ENCODE assay signal across 14 cellular contexts in the genomic region with DNA sequence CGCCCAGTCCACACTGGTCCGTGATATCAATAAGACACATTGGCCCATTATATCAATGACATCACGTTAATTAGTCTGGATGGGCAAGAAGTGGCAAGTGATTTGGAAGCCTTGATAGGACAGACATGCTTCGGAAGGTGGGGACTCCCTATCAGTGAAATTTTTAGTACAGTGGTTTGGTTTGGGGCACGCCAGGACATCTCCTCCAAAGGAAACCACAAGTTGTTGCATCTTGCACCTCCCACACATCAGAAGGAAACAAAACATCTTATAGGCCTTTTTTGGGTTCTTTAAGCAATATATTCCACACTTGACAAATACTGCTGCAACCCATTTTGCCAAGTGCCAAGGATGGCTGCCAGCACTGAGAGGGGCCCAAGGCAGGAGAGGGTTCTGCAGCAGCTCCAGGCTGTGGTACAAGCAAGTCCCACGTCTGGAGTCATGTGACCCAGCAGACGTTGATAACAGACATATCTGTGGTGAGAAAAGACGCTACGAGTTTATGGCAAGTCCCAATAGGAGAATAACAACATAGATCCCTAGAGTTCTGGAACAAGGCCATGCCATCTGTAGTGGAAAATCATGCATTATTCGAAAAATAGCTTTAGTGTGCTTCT.
A peak's percentile ranks its signal among the peaks of the same experiment; 100 is the strongest.
DNase-seq lines count a peak whose midpoint lies in the region; ATAC-seq, FAIRE-seq and TF ChIP-seq lines count a peak whose summit lies in the region.
"Had no signal": no experiment of that assay in that cellular context is flagged by ENCODE, and none has a peak within 500 bp of the region (broad histone marks: within the 10 kb centered on the region; RNA-seq: fewer than 3 reads in every experiment).

No MANE protein-coding gene starts in this region.

- POLR2A ChIA-PET in activated CD8-positive, alpha-beta T cell treated with anti-CD3 and anti-CD28 coated beads, Interleukin-2, amount 10 ng/mL, durations not matched to agents 7 days and 5 days (lab: Charles Lee) = no interaction called here

- H3K4me2 ChIP-seq in DND-41 (ENCODE audit: insufficient read depth, low read length) = no peak overlapping the region
- H3K4me2 ChIP-seq in keratinocyte (ENCODE audit: control insufficient read depth, extremely low read depth, insufficient read depth, low read depth, low read length) = peak overlapping the region; percentile 73
- H3K4me2 ChIP-seq: KMS-11 had no signal

- H3K4me3 ChIP-seq in DND-41 (ENCODE audit: low read depth in 1 of 2, low read length in 2 of 2) (no peak overlapping the region), keratinocyte (ENCODE audit: control insufficient read depth in 2 of 3, extremely low read depth in 1 of 3, insufficient read depth in 2 of 3, low read depth in 1 of 3, low read length in 3 of 3) (no peak overlapping the region), coronary artery (no peak overlapping the region), aorta (ENCODE audit: low read length in 2 of 2) (no peak overlapping the region)
- H3K4me3 ChIP-seq: heart right ventricle, skin epidermis, thyroid gland had no signal

- no peaks in the 10 kb centered on the region for H3K36me3 ChIP-seq in DND-41 (ENCODE audit: insufficient read depth, low read length)
- no peaks in the 10 kb centered on the region for H3K36me3 ChIP-seq in keratinocyte (ENCODE audit: control insufficient read depth in 2 of 2, extremely low read depth in 1 of 2, insufficient read depth in 2 of 2, low read length in 2 of 2)
- H3K36me3 ChIP-seq in aorta (ENCODE audit: control insufficient read depth in 1 of 2, insufficient read depth in 2 of 2, low read length in 1 of 2) = no peaks in the 10 kb centered on the region
- H3K36me3 ChIP-seq: heart right ventricle, thyroid gland had no signal

- no peak overlapping the region for H2AFZ ChIP-seq in DND-41 (ENCODE audit: low read depth, low read length)
- no peak overlapping the region for H2AFZ ChIP-seq in keratinocyte (ENCODE audit: control insufficient read depth, low read length)

- peaks cover 16% of the 10 kb centered on the region for H3K27me3 Mint-ChIP-seq in activated CD8-positive, alpha-beta T cell treated with anti-CD3 and anti-CD28 coated beads, Interleukin-2, amount 10 ng/mL, durations not matched to agents 7 days and 5 days (ENCODE audit: low read depth)

- H3K9me1 ChIP-seq in keratinocyte (ENCODE audit: control insufficient read depth, extremely low read depth, insufficient read depth, low read length) = no peaks in the 10 kb centered on the region

- dilution Hi-C loops in keratinocyte (cut with MboI; ENCODE audit: extremely low pct_ligation_motif_present, low sequenced_read_pairs) = no loop called here

- peaks cover 25% of the 10 kb centered on the region for H3K4me1 Mint-ChIP-seq in activated CD8-positive, alpha-beta T cell treated with anti-CD3 and anti-CD28 coated beads, Interleukin-2, amount 10 ng/mL, durations not matched to agents 7 days and 5 days (ENCODE audit: low read depth)

- no peaks in the 10 kb centered on the region for H3K79me2 ChIP-seq in DND-41 (ENCODE audit: insufficient read depth, low read length)
- H3K79me2 ChIP-seq in keratinocyte (ENCODE audit: control insufficient read depth, insufficient read depth, low read length) = no peaks in the 10 kb centered on the region

- ATAC-seq in DND-41 (ENCODE audit: insufficient read depth, low read depth) = peak; percentile 79
- ATAC-seq in activated CD8-positive, alpha-beta T cell treated with anti-CD3 and anti-CD28 coated beads, Interleukin-2, amount 10 ng/mL, durations not matched to agents 7 days and 5 days = peak; percentile 57
- no peak for ATAC-seq in aorta (ENCODE audit: low FRiP score)
- ATAC-seq: heart right ventricle, left lobe of liver had no signal

- no peak for TF ChIP-seq CTCF in DND-41 (IDR thresholded peaks at IDR 0.05; ENCODE audit: borderline replicate concordance, extremely low read depth, low read length, poor library complexity, severe bottlenecking)
- TF ChIP-seq CTCF in keratinocyte (optimal IDR thresholded peaks at IDR 0.05 in 1 of 3, IDR thresholded peaks at IDR 0.05 in 1 of 3, conservative IDR thresholded peaks at IDR 0.05 in 1 of 3; ENCODE audit: extremely low read depth in 1 of 3, insufficient read depth in 2 of 3, low read length in 3 of 3) = no peak
- TF ChIP-seq CTCF in coronary artery (IDR thresholded peaks at IDR 0.05) = no peak

- intact Hi-C loops in aorta (cut with DNase I) = no loop called here

- H3K27ac ChIP-seq in DND-41 (ENCODE audit: low read length) (peak overlapping the region; percentile 21; the same call in 1 of the 2 replicates), keratinocyte (ENCODE audit: control insufficient read depth, insufficient read depth, low read length) (no peak overlapping the region), coronary artery (no peak overlapping the region), aorta (ENCODE audit: low read depth in 1 of 2, low read length in 2 of 2) (no peak overlapping the region)
- H3K27ac ChIP-seq: heart right ventricle, KMS-11, skin epidermis, thyroid gland had no signal

- no peaks in the 10 kb centered on the region for H3K27me3 ChIP-seq in DND-41 (ENCODE audit: insufficient read depth, low read length, poor library complexity)
- H3K27me3 ChIP-seq in keratinocyte (ENCODE audit: control insufficient read depth, extremely low read depth, insufficient read depth, low read length) = peaks cover 11% of the 10 kb centered on the region
- no peaks in the 10 kb centered on the region for H3K27me3 ChIP-seq in aorta (ENCODE audit: control insufficient read depth in 1 of 2, insufficient read depth in 2 of 2, low read length in 1 of 2)
- H3K27me3 ChIP-seq: thyroid gland had no signal

- peak; percentile 40 for DNase-seq in DND-41
- DNase-seq in Kasumi-1 (lab: John Stamatoyannopoulos, UW) = peak; percentile 46 to 70
- DNase-seq in activated CD8-positive, alpha-beta T cell treated with anti-CD3 and anti-CD28 coated beads, Interleukin-2, amount 10 ng/mL, durations not matched to agents 7 days and 5 days = peak; percentile 44
- no peak for DNase-seq in keratinocyte (ENCODE audit: low read depth, low spot score)
- DNase-seq in NCI-H2029 treated with DMSO at 0.1 percent for 48 hours (lab: John Stamatoyannopoulos, UW) = no peak
- no peak for DNase-seq in coronary artery (ENCODE audit: low spot score)
- DNase-seq in aorta = no peak
- DNase-seq: COR-L47, heart right ventricle, thyroid gland had no signal

- H3K4me3 Mint-ChIP-seq in activated CD8-positive, alpha-beta T cell treated with anti-CD3 and anti-CD28 coated beads, Interleukin-2, amount 10 ng/mL, durations not matched to agents 7 days and 5 days = peak overlapping the region; percentile 49
- H3K4me3 Mint-ChIP-seq: neural crest cell had no signal

- peak overlapping the region; percentile 26 for H3K27ac Mint-ChIP-seq in activated CD8-positive, alpha-beta T cell treated with anti-CD3 and anti-CD28 coated beads, Interleukin-2, amount 10 ng/mL, durations not matched to agents 7 days and 5 days

- no peak overlapping the region for H3K9ac ChIP-seq in DND-41 (ENCODE audit: low read depth, low read length)
- no peak overlapping the region for H3K9ac ChIP-seq in keratinocyte (ENCODE audit: control insufficient read depth, extremely low read depth, insufficient read depth, low read length)
- H3K9ac ChIP-seq: KMS-11 had no signal

- peaks cover 14% of the 10 kb centered on the region for H3K4me1 ChIP-seq in DND-41 (ENCODE audit: insufficient read depth, low read length)
- H3K4me1 ChIP-seq in keratinocyte (ENCODE audit: control insufficient read depth, extremely low read depth, insufficient read depth, low read length) = peaks cover 17% of the 10 kb centered on the region
- H3K4me1 ChIP-seq in aorta (ENCODE audit: control insufficient read depth in 1 of 2, insufficient read depth in 2 of 2, low read length in 2 of 2) = no peaks in the 10 kb centered on the region
- H3K4me1 ChIP-seq: heart right ventricle, thyroid gland had no signal

- H3K9me3 Mint-ChIP-seq in activated CD8-positive, alpha-beta T cell treated with anti-CD3 and anti-CD28 coated beads, Interleukin-2, amount 10 ng/mL, durations not matched to agents 7 days and 5 days (ENCODE audit: insufficient read depth) = no peaks in the 10 kb centered on the region

- peaks cover 6% of the 10 kb centered on the region for H3K36me3 Mint-ChIP-seq in activated CD8-positive, alpha-beta T cell treated with anti-CD3 and anti-CD28 coated beads, Interleukin-2, amount 10 ng/mL, durations not matched to agents 7 days and 5 days (ENCODE audit: low read depth)

- CTCF ChIA-PET in activated CD8-positive, alpha-beta T cell treated with anti-CD3 and anti-CD28 coated beads, Interleukin-2, amount 10 ng/mL, durations not matched to agents 7 days and 5 days (lab: Charles Lee) = interaction anchor here (1.0 to 1.4 kb wide), 3 partner anchors 19 to 185 kb away, joined by 3 to 5 read pairs (median 3); no protein-coding TSS in a partner anchor

- peak; percentile 49 for FAIRE-seq in keratinocyte (lab: Jason Lieb, UNC)

- H3K9me3 ChIP-seq in DND-41 (ENCODE audit: insufficient read depth, low read length, severe bottlenecking) (no peaks in the 10 kb centered on the region), keratinocyte (ENCODE audit: control insufficient read depth, low read depth, low read length) (no peaks in the 10 kb centered on the region), aorta (ENCODE audit: control insufficient read depth, low read length) (no peaks in the 10 kb centered on the region)
- H3K9me3 ChIP-seq: heart right ventricle, thyroid gland had no signal

- H4K20me1 ChIP-seq in DND-41 (ENCODE audit: insufficient read depth, low read length) = no peaks in the 10 kb centered on the region; the same call in 1 of the 2 replicates
- no peaks in the 10 kb centered on the region for H4K20me1 ChIP-seq in keratinocyte (ENCODE audit: control insufficient read depth, extremely low read depth, insufficient read depth, low read length)

- WGBS in aorta, 2 donors = 45% methylated on average over 10 of the region's 10 CpGs

Comparison
In these comparisons a context has a peak if more than half of its experiments do, and no peak if none do; other contexts are left out.
1. DNase-seq: peak in DND-41 (single experiment), Kasumi-1 (2 of 2) and activated CD8-positive, alpha-beta T cell treated with anti-CD3 and anti-CD28 coated beads, Interleukin-2, amount 10 ng/mL, durations not matched to agents 7 days and 5 days (single experiment); none in keratinocyte (single experiment), NCI-H2029 treated with DMSO at 0.1 percent for 48 hours (single experiment), coronary artery (single experiment) and aorta (0 of 2).